ENCODE assay signal across 10 cellular contexts in the genomic region with DNA sequence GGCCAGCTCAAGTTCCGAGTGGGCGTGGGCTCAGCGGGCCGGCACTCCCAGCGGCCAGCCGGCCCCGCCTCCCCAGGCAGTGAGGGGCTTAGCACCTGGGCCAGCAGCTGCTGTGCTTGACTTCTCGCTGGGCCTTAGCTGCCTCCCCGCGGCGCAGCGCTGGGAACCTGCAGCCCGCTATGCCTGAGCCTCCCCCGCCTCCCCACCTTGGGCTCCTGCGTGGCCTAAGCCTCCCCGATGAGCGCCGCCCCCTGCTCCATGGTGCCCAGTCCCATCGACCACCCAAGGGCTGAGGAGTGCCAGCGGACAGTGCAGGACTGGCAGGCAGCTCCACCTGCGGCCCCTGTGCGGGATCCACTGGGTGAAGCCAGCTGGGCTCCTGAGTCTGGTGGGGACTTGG. TPM values are rescaled to one million over a fixed set of nuclear protein-coding genes. Genes with fewer than 3 reads are reported as not detected.
"Had no signal": no experiment of that assay in that cellular context is flagged by ENCODE, and none has a peak within 500 bp of the region (broad histone marks: within the 10 kb centered on the region; RNA-seq: fewer than 3 reads in every experiment).

No MANE protein-coding gene starts in this region.

RNA-seq across cellular contexts. Expression of gene THSD7B, which starts 6.8 kb away (rescaled TPM):
- total RNA-seq: activated naive CD4-positive, alpha-beta T cell treated with anti-CD3 and anti-CD28 coated beads for 36 hours; activated naive CD4-positive, alpha-beta T cell treated with anti-CD3 and anti-CD28 coated beads, Interleukin-2, amount 50 U/mL, for 72 hours; activated naive CD8-positive, alpha-beta T cell treated with anti-CD3 and anti-CD28 coated beads for 36 hours; activated naive CD8-positive, alpha-beta T cell treated with anti-CD3 and anti-CD28 coated beads, Interleukin-2, amount 10 ng/mL, durations not matched to agents 7 days and 5 days; activated T-cell treated with anti-CD3 and anti-CD28 coated beads, Interleukin-2, amount 50 U/mL, for 4 hours; activated T-helper 1 cell treated with anti-CD3 and anti-CD28 coated beads, Interleukin-12 subunit alpha, Interleukin-12 subunit beta, Interleukin-2, Interleukin-4 antibody, amounts not matched to agents 30 ng/mL and 10 ng/mL and 1 ng/mL, durations not matched to agents 14 hours and 24 hours and 36 hours; activated T-helper 2 cell treated with anti-CD3 and anti-CD28 coated beads, Interferon-gamma antibody, Interleukin-2, Interleukin-4, amounts not matched to agents 10 μg/mL and 5 μg/mL and 100 μg/mL, durations not matched to agents 14 hours and 24 hours and 36 hours; ascending aorta; bronchial epithelial cell; cardiac muscle cell had no signal
- polyA plus RNA-seq: cardiac muscle cell had no signal
